ENCODE assay signal across 25 cellular contexts in the genomic region with DNA sequence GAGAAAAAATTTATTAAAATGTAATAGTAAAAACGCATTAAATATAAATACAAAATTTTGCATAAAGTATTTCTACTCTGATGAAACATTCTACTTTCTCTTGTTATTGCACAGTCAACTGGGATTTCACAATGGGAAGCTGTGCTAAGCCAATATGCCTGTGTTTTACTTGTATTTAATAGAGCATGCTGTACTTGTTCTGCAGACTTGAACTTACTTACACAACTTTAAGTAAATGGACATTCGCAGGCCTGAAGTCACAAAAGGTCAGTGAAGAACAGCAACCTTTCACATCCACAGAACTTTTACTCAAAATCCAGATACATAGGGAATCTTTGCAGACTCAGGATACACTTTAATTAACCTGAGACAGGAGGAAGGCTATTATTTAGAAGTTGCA.
"Had no signal": no experiment of that assay in that cellular context is flagged by ENCODE, and none has a peak within 500 bp of the region (broad histone marks: within the 10 kb centered on the region; RNA-seq: fewer than 3 reads in every experiment).

No MANE protein-coding gene starts in this region.

- H3K27me3 ChIP-seq: brain microvascular endothelial cell, esophagus squamous epithelium, right atrium auricular region, spleen, tibial nerve had no signal

- H3K27me3 Mint-ChIP-seq: activated CD4-positive, alpha-beta memory T cell treated with anti-CD3 and anti-CD28 coated beads, Interleukin-2, amount 10 ng/mL, durations not matched to agents 7 days and 5 days; activated CD4-positive, alpha-beta T cell treated with anti-CD3 and anti-CD28 coated beads, Interleukin-2, amount 10 ng/mL, durations not matched to agents 7 days and 5 days; activated naive CD4-positive, alpha-beta T cell treated with anti-CD3 and anti-CD28 coated beads, Interleukin-2, amount 10 ng/mL, durations not matched to agents 7 days and 5 days; activated naive CD8-positive, alpha-beta T cell treated with anti-CD3 and anti-CD28 coated beads, Interleukin-2, amount 10 ng/mL, durations not matched to agents 7 days and 5 days; activated T-cell treated with anti-CD3 and anti-CD28 coated beads, Interleukin-2, amount 50 U/mL, for 24 hours; naive thymus-derived CD8-positive, alpha-beta T cell had no signal

- DNase-seq: activated CD4-positive, alpha-beta memory T cell treated with anti-CD3 and anti-CD28 coated beads, Interleukin-2, amount 10 ng/mL, durations not matched to agents 7 days and 5 days; activated CD4-positive, alpha-beta T cell treated with anti-CD3 and anti-CD28 coated beads for 1 hour; activated CD4-positive, alpha-beta T cell treated with anti-CD3 and anti-CD28 coated beads, Interleukin-2, amount 10 ng/mL, durations not matched to agents 7 days and 5 days; activated CD8-positive, alpha-beta memory T cell treated with anti-CD3 and anti-CD28 coated beads, Interleukin-2, amount 50 U/mL, for 48 hours; activated gamma-delta T cell; activated naive CD4-positive, alpha-beta T cell treated with anti-CD3 and anti-CD28 coated beads, Interleukin-2, amount 10 ng/mL, durations not matched to agents 7 days and 5 days; activated naive CD8-positive, alpha-beta T cell treated with anti-CD3 and anti-CD28 coated beads, Interleukin-2, amount 10 ng/mL, durations not matched to agents 7 days and 5 days; activated T-cell treated with anti-CD3 and anti-CD28 coated beads, Interleukin-2, amount 50 U/mL, for 24 hours; amniotic stem cell; brain microvascular endothelial cell; esophagus squamous epithelium; islet precursor cell; left cardiac atrium; mesenchymal stem cell; naive thymus-derived CD8-positive, alpha-beta T cell; nucleus accumbens; spleen; stimulated activated naive CD4-positive, alpha-beta T cell treated with Interleukin-2 at 50 U/mL for 16 hours; T-helper 2 cell had no signal

- ATAC-seq: naive thymus-derived CD8-positive, alpha-beta T cell; WTC11 had no signal

- H3K27ac ChIP-seq: brain microvascular endothelial cell, epithelial cell of prostate, esophagus squamous epithelium, parathyroid adenoma, right atrium auricular region, spleen, tibial nerve had no signal

- H3K4me3 ChIP-seq: esophagus squamous epithelium, right atrium auricular region, spleen, tibial nerve had no signal

- H3K36me3 ChIP-seq: brain microvascular endothelial cell, esophagus squamous epithelium, right atrium auricular region, spleen, tibial nerve had no signal

- H3K9me3 ChIP-seq: esophagus squamous epithelium, right atrium auricular region had no signal

- H3K27ac Mint-ChIP-seq: activated CD4-positive, alpha-beta memory T cell treated with anti-CD3 and anti-CD28 coated beads, Interleukin-2, amount 10 ng/mL, durations not matched to agents 7 days and 5 days; activated CD4-positive, alpha-beta T cell treated with anti-CD3 and anti-CD28 coated beads, Interleukin-2, amount 10 ng/mL, durations not matched to agents 7 days and 5 days; activated naive CD4-positive, alpha-beta T cell treated with anti-CD3 and anti-CD28 coated beads, Interleukin-2, amount 10 ng/mL, durations not matched to agents 7 days and 5 days; activated naive CD8-positive, alpha-beta T cell treated with anti-CD3 and anti-CD28 coated beads, Interleukin-2, amount 10 ng/mL, durations not matched to agents 7 days and 5 days; activated T-cell treated with anti-CD3 and anti-CD28 coated beads, Interleukin-2, amount 50 U/mL, for 24 hours; naive thymus-derived CD8-positive, alpha-beta T cell; WTC11 had no signal

- H3K4me1 Mint-ChIP-seq: activated CD4-positive, alpha-beta memory T cell treated with anti-CD3 and anti-CD28 coated beads, Interleukin-2, amount 10 ng/mL, durations not matched to agents 7 days and 5 days; activated CD4-positive, alpha-beta T cell treated with anti-CD3 and anti-CD28 coated beads, Interleukin-2, amount 10 ng/mL, durations not matched to agents 7 days and 5 days; activated naive CD4-positive, alpha-beta T cell treated with anti-CD3 and anti-CD28 coated beads, Interleukin-2, amount 10 ng/mL, durations not matched to agents 7 days and 5 days; activated naive CD8-positive, alpha-beta T cell treated with anti-CD3 and anti-CD28 coated beads, Interleukin-2, amount 10 ng/mL, durations not matched to agents 7 days and 5 days; naive thymus-derived CD8-positive, alpha-beta T cell; neural crest cell; WTC11 had no signal

- H3K36me3 Mint-ChIP-seq: activated naive CD4-positive, alpha-beta T cell treated with anti-CD3 and anti-CD28 coated beads, Interleukin-2, amount 10 ng/mL, durations not matched to agents 7 days and 5 days; activated naive CD8-positive, alpha-beta T cell treated with anti-CD3 and anti-CD28 coated beads, Interleukin-2, amount 10 ng/mL, durations not matched to agents 7 days and 5 days; WTC11 had no signal

- H3K4me3 Mint-ChIP-seq: activated CD4-positive, alpha-beta memory T cell treated with anti-CD3 and anti-CD28 coated beads, Interleukin-2, amount 10 ng/mL, durations not matched to agents 7 days and 5 days; activated CD4-positive, alpha-beta T cell treated with anti-CD3 and anti-CD28 coated beads, Interleukin-2, amount 10 ng/mL, durations not matched to agents 7 days and 5 days; activated naive CD4-positive, alpha-beta T cell treated with anti-CD3 and anti-CD28 coated beads, Interleukin-2, amount 10 ng/mL, durations not matched to agents 7 days and 5 days; activated naive CD8-positive, alpha-beta T cell treated with anti-CD3 and anti-CD28 coated beads, Interleukin-2, amount 10 ng/mL, durations not matched to agents 7 days and 5 days; activated T-cell treated with anti-CD3 and anti-CD28 coated beads, Interleukin-2, amount 50 U/mL, for 24 hours; naive thymus-derived CD8-positive, alpha-beta T cell; neural crest cell; WTC11 had no signal

- H2AFZ ChIP-seq: parathyroid adenoma had no signal

- H3K79me2 ChIP-seq: parathyroid adenoma had no signal

- H3K4me1 ChIP-seq: esophagus squamous epithelium, parathyroid adenoma, right atrium auricular region, spleen, tibial nerve had no signal

- H3K9ac ChIP-seq: parathyroid adenoma had no signal
